Comparison of ENCODE assay signal across 9 cellular contexts in genomic region chr19:9935409-9936062, GRCh38. TPM values are rescaled to one million over a fixed set of nuclear protein-coding genes. Genes with fewer than 3 reads are reported as not detected.
DNase-seq lines count a peak whose midpoint lies in the region; ATAC-seq and TF ChIP-seq lines count a peak whose summit lies in the region.
"Had no signal": no experiment of that assay in that cellular context is flagged by ENCODE, and none has a peak within 500 bp of the region (broad histone marks: within the 10 kb centered on the region; RNA-seq: fewer than 3 reads in every experiment).

No MANE protein-coding gene starts in this region.

- H3K36me3 ChIP-seq in Caco-2 (ENCODE audit: control insufficient read depth, insufficient read depth, low read length): no peaks in the 10 kb centered on the region
- no peaks in the 10 kb centered on the region for H3K36me3 ChIP-seq in IMR-90 (ENCODE audit: control insufficient read depth, insufficient read depth, low read length)
- no peaks in the 10 kb centered on the region for H3K36me3 ChIP-seq in esophagus (ENCODE audit: control insufficient read depth in 2 of 2, insufficient read depth in 2 of 2, low read length in 1 of 2)
- no peaks in the 10 kb centered on the region for H3K36me3 ChIP-seq in prostate gland

- DNase-seq in Caco-2: no peak
- no peak for DNase-seq in IMR-90
- no peak for DNase-seq in prostate gland (ENCODE audit: low spot score)
- no peak for DNase-seq in UCSD-AML1 (lab: John Stamatoyannopoulos, UW; ENCODE audit: unreplicated experiment)
- no peak for DNase-seq in cortex of kidney (lab: John Stamatoyannopoulos, UW)
- no peak for DNase-seq in MV-4-11 (lab: John Stamatoyannopoulos, UW)
- DNase-seq: effector CD4-positive, alpha-beta T cell had no signal

- no peak overlapping the region for H3K14ac ChIP-seq in IMR-90 (replicated peaks; ENCODE audit: low read depth, low read length)

- no peak for TF ChIP-seq RAD21 in IMR-90 (IDR thresholded peaks at IDR 0.05; ENCODE audit: low read length)

- H3K79me1 ChIP-seq in IMR-90 (ENCODE audit: low read depth in 1 of 2, low read length in 2 of 2): peaks cover 0 to 2% of the 10 kb centered on the region in 2 experiments; a peak in 1 of 4 replicates

- peaks cover 7% of the 10 kb centered on the region for H3K27me3 Mint-ChIP-seq in Caco-2 (ENCODE audit: insufficient read depth, unreplicated experiment)

- CTCF ChIA-PET in Caco-2 (lab: Charles Lee): no interaction called here
- CTCF ChIA-PET in IMR-90 (lab: Yijun Ruan, JAX): interaction anchor here (0.5 to 1.2 kb wide), 2 partner anchors 12 to 92 kb away, joined by 3 to 7 read pairs; no protein-coding TSS in a partner anchor

- peak overlapping the region; percentile 29; the same call in 2 of the 3 replicates for H2BK15ac ChIP-seq in IMR-90 (ENCODE audit: low read depth, low read length)

- peak overlapping the region; percentile 74 for H3K23ac ChIP-seq in IMR-90 (ENCODE audit: low read depth, low read length)

- H2BK20ac ChIP-seq in IMR-90 (ENCODE audit: low read depth, low read length): 0 out of 2 replicates have a peak overlapping the region, but pooled peaks have one; percentile 29

- TF ChIP-seq CTCF in Caco-2 (IDR thresholded peaks at IDR 0.05; ENCODE audit: insufficient read depth in 1 of 2, low read depth in 1 of 2, low read length in 1 of 2, severe bottlenecking in 1 of 2, unreplicated experiment in 1 of 2) (no peak), IMR-90 (conservative IDR thresholded peaks at IDR 0.05; ENCODE audit: low read depth, low read length) (no peak), prostate gland (IDR thresholded peaks at IDR 0.05) (no peak)

- H3K4me1 ChIP-seq in Caco-2 (no peaks in the 10 kb centered on the region), IMR-90 (ENCODE audit: control insufficient read depth, insufficient read depth, low read length) (peaks cover 6% of the 10 kb centered on the region; the same call in 1 of the 2 replicates), esophagus (ENCODE audit: control insufficient read depth in 2 of 2, insufficient read depth in 2 of 2, low read length in 1 of 2) (peaks cover 6 to 8% of the 10 kb centered on the region in 2 donors), prostate gland (replicated peaks) (no peaks in the 10 kb centered on the region)

- TF ChIP-seq POLR2A in IMR-90 (IDR thresholded peaks at IDR 0.05; ENCODE audit: low read depth, low read length) (no peak), prostate gland (IDR thresholded peaks at IDR 0.05) (no peak)

- peaks cover 3% of the 10 kb centered on the region; the same call in 1 of the 2 replicates for H4K20me1 ChIP-seq in IMR-90 (ENCODE audit: insufficient read depth, low read length)

- peak overlapping the region; percentile 36 for H3K4ac ChIP-seq in IMR-90 (ENCODE audit: low read depth, low read length)

- H4K91ac ChIP-seq in IMR-90 (ENCODE audit: insufficient read depth, low read depth, low read length): no peak overlapping the region

- H3K4me3 Mint-ChIP-seq in Caco-2 (ENCODE audit: unreplicated experiment): peak overlapping the region; percentile 61

- H2BK5ac ChIP-seq in IMR-90 (ENCODE audit: low read depth, low read length, poor library complexity, severe bottlenecking): no peak overlapping the region

- peak overlapping the region; percentile 49; the same call in 1 of the 2 replicates for H3K9ac ChIP-seq in IMR-90 (ENCODE audit: low read depth, low read length)

- POLR2A ChIA-PET in Caco-2 (lab: Charles Lee) (no interaction called here), IMR-90 (lab: Charles Lee; ENCODE audit: unreplicated experiment) (no interaction called here)

- no peak for ATAC-seq in IMR-90 (ENCODE audit: low read depth)

- no peaks in the 10 kb centered on the region for H3K9me3 ChIP-seq in Caco-2
- H3K9me3 ChIP-seq in IMR-90 (ENCODE audit: control insufficient read depth, insufficient read depth, low read length): no peaks in the 10 kb centered on the region
- H3K9me3 ChIP-seq in esophagus (ENCODE audit: control insufficient read depth in 2 of 2, insufficient read depth in 1 of 2, low read depth in 1 of 2, low read length in 1 of 2): no peaks in the 10 kb centered on the region
- H3K9me3 ChIP-seq in prostate gland: no peaks in the 10 kb centered on the region

- H2AK9ac ChIP-seq in IMR-90 (replicated peaks; ENCODE audit: low read depth, low read length, poor library complexity): peak overlapping the region; percentile 15

- 3% methylated on average over 12 of the region's 28 CpGs; no CpG with 5 or more reads in 1 of the 2 experiments for WGBS in IMR-90 (ENCODE audit: extremely low coverage in 2 of 2, insufficient read length in 1 of 2), 2 experiments
- 1% methylated on average over 28 of the region's 28 CpGs for whole genome bisulfite sequencing in esophagus, 2 donors
- WGBS in prostate gland: under 1% methylated on average over 27 of the region's 28 CpGs

- intact Hi-C loops in Caco-2 (cut with micrococcal nuclease; ENCODE audit: unreplicated experiment) (loop anchor here (10.0 kb wide), 1 partner anchor 179 kb away; the partner anchor contains the start of genes EIF3G and P2RY11), IMR-90 (cut with micrococcal nuclease) (no loop called here), prostate gland (cut with DNase I) (loop anchor here (10.0 kb wide), 1 partner anchor 319 kb away; the partner anchor contains the start of gene MRPL4)

- no peak overlapping the region for H3K27ac Mint-ChIP-seq in Caco-2 (ENCODE audit: unreplicated experiment)

- H3K4me3 ChIP-seq in Caco-2 (ENCODE audit: low read depth, low read length) (peak overlapping the region; percentile 46), IMR-90 (ENCODE audit: insufficient read depth, low read depth, low read length) (peak overlapping the region; percentile 42), esophagus (ENCODE audit: low read depth in 1 of 2, low read length in 2 of 2) (peak overlapping the region; percentile 42 to 50), prostate gland (peak overlapping the region; percentile 39 to 52)

- no peak overlapping the region for H4K8ac ChIP-seq in IMR-90 (ENCODE audit: low read depth in 2 of 2, low read length in 2 of 2)

- peaks cover 3% of the 10 kb centered on the region; the same call in 1 of the 2 replicates for H3K9me1 ChIP-seq in IMR-90 (ENCODE audit: insufficient read depth, low read length)

- H3K4me2 ChIP-seq in IMR-90 (ENCODE audit: low read depth, low read length): peak overlapping the region; percentile 81

- in situ Hi-C loops in IMR-90 (cut with MboI; ENCODE audit: low sequenced_read_pairs): loop anchor here (5.0 kb wide), 2 partner anchors 67 to 92 kb away; no protein-coding TSS in a partner anchor

- no peaks in the 10 kb centered on the region for H3K4me1 Mint-ChIP-seq in Caco-2 (ENCODE audit: low read depth, unreplicated experiment)

- H3K36me3 Mint-ChIP-seq in Caco-2 (ENCODE audit: insufficient read depth, unreplicated experiment): peaks cover 5% of the 10 kb centered on the region

- dilution Hi-C loops in IMR-90 (cut with HindIII; ENCODE audit: low sequenced_read_pairs, unreplicated experiment): no loop called here

- H3K56ac ChIP-seq in IMR-90 (ENCODE audit: extremely low read depth, insufficient read depth, low read length): no peak overlapping the region

- no peaks in the 10 kb centered on the region for H3K27me3 ChIP-seq in Caco-2 (replicated peaks; ENCODE audit: control insufficient read depth, insufficient read depth, low read length)
- peaks cover 22% of the 10 kb centered on the region for H3K27me3 ChIP-seq in IMR-90 (ENCODE audit: control insufficient read depth, insufficient read depth, low read length)
- peaks cover 0 to 4% of the 10 kb centered on the region in 2 donors for H3K27me3 ChIP-seq in esophagus (ENCODE audit: control insufficient read depth in 1 of 2, insufficient read depth in 2 of 2, low read length in 2 of 2)
- H3K27me3 ChIP-seq in prostate gland (replicated peaks; ENCODE audit: insufficient read depth): no peaks in the 10 kb centered on the region

- H3K18ac ChIP-seq in IMR-90 (ENCODE audit: low read depth, low read length): no peak overlapping the region; the same call in 1 of the 2 replicates

- BruUV-seq in Caco-2 (replicated peaks; lab: Mats Ljungman, UMichigan) (no TSS peak), IMR-90 (replicated peaks; lab: Mats Ljungman, UMichigan) (no TSS peak)

- peak overlapping the region; percentile 41; the same call in 1 of the 2 replicates for H2AK5ac ChIP-seq in IMR-90 (ENCODE audit: low read depth, low read length)

- H3K9me3 Mint-ChIP-seq in Caco-2 (ENCODE audit: unreplicated experiment): no peaks in the 10 kb centered on the region

- no peak overlapping the region for H4K5ac ChIP-seq in IMR-90 (ENCODE audit: low read depth, low read length)

- H2AFZ ChIP-seq in IMR-90 (replicated peaks; ENCODE audit: low read length, poor library complexity): peak overlapping the region; percentile 48

- H3K27ac ChIP-seq in IMR-90 (ENCODE audit: insufficient read depth, low read length): no peak overlapping the region
- peak overlapping the region in 1 of 2 donors; percentile 1 for H3K27ac ChIP-seq in esophagus (ENCODE audit: low read depth in 2 of 2, low read length in 1 of 2)
- peak overlapping the region in 1 of 2 donors; percentile 42 for H3K27ac ChIP-seq in prostate gland

- H2BK120ac ChIP-seq in IMR-90 (ENCODE audit: low read depth, low read length): peak overlapping the region; percentile 53; the same call in 1 of the 2 replicates

TF ChIP-seq in IMR-90, 13 proteins besides CTCF, POLR2A, EP300 and RAD21:
- no peak for TF ChIP-seq MAFK (IDR thresholded peaks at IDR 0.05; ENCODE audit: low read depth, low read length)
- peak; percentile 59 for TF ChIP-seq BHLHE40 (IDR thresholded peaks at IDR 0.05; ENCODE audit: low read depth, low read length)
- TF ChIP-seq, protein P1, sequence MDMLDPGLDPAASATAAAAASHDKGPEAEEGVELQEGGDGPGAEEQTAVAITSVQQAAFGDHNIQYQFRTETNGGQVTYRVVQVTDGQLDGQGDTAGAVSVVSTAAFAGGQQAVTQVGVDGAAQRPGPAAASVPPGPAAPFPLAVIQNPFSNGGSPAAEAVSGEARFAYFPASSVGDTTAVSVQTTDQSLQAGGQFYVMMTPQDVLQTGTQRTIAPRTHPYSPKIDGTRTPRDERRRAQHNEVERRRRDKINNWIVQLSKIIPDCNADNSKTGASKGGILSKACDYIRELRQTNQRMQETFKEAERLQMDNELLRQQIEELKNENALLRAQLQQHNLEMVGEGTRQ (IDR thresholded peaks at IDR 0.05; ENCODE audit: low read depth, low read length): no peak

RNA-seq across cellular contexts. Expression of gene OLFM2, which starts 0.8 kb away (rescaled TPM):
- total RNA-seq in Caco-2 (2022) (0.30 and 0.34 TPM in 2 replicates), IMR-90 (2012; rRNA removed) (2.2 and 2.7 TPM in 2 replicates), prostate gland (10 to 100 TPM; 10.6 to 19.5 TPM)
- polyA plus RNA-seq in IMR-90 (2012; rRNA removed) (5.1 and 6.2 TPM in 2 replicates), esophagus (1 to 10 TPM; 4.8 to 5.7 TPM)
- polyA plus RNA-seq in IMR-90 (2012; cell fraction: cytosol; rRNA removed): 4.7 and 7.9 TPM in 2 replicates
- polyA plus RNA-seq in IMR-90 (2012; cell fraction: nucleus; rRNA removed; ENCODE audit: low replicate concordance): 1.7 and 2.0 TPM in 2 replicates
- total RNA-seq: HT-29 had no signal
